1 cellular context compared by ENCODE assay signal in the genomic region with DNA sequence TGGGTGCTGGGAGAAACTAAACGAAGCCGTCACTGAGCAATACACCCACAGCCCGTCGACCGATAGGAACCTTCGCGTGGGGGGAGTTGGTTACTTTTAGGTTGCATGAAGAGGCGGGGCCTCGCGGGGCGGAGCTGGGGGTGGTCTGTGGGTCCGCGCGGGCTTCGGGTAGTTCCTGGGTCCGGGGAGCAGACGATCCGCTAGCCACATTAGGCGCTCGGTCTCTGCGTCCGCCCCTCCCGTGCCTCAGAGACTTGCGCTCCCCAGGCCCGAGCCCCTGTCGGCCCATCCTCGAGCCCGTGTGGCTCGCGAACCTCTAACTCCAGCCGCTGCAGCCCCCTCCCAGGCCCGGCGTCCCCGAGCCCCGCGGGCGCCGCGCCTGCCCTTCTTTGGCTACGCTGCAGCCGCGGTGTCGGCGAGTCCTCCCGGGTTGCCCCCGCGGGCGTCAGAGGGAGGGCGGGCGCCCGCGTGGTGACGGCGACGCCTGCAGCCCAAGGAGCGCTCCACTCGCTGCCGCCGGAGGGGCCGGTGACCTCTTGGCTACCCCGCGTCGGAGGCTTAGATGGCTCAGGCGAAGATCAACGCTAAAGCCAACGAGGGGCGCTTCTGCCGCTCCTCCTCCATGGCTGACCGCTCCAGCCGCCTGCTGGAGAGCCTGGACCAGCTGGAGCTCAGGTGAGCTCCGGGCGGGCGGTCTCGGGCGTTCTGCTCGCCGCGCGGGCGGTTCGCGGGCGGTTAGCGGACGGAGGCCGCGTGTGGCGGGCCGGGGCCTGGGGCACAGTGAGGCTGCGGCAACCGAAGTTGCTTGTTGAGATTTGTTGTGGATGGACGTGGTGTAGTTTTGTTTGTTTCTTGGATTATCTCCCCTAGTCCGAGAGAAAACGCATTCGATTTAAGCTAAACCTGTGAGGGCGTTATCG.
TF ChIP-seq lines count a peak whose summit lies in the region.

Gene BAG2 (plus strand): TSS at position 191 of the 920 bp plus-strand sequence. CDS start 372 bp downstream, at position 563.

TF ChIP-seq in HepG2, 621 proteins besides CTCF, POLR2A, EP300 and RAD21 (continued from another document and continues in another):
- TF ChIP-seq, protein P1, sequence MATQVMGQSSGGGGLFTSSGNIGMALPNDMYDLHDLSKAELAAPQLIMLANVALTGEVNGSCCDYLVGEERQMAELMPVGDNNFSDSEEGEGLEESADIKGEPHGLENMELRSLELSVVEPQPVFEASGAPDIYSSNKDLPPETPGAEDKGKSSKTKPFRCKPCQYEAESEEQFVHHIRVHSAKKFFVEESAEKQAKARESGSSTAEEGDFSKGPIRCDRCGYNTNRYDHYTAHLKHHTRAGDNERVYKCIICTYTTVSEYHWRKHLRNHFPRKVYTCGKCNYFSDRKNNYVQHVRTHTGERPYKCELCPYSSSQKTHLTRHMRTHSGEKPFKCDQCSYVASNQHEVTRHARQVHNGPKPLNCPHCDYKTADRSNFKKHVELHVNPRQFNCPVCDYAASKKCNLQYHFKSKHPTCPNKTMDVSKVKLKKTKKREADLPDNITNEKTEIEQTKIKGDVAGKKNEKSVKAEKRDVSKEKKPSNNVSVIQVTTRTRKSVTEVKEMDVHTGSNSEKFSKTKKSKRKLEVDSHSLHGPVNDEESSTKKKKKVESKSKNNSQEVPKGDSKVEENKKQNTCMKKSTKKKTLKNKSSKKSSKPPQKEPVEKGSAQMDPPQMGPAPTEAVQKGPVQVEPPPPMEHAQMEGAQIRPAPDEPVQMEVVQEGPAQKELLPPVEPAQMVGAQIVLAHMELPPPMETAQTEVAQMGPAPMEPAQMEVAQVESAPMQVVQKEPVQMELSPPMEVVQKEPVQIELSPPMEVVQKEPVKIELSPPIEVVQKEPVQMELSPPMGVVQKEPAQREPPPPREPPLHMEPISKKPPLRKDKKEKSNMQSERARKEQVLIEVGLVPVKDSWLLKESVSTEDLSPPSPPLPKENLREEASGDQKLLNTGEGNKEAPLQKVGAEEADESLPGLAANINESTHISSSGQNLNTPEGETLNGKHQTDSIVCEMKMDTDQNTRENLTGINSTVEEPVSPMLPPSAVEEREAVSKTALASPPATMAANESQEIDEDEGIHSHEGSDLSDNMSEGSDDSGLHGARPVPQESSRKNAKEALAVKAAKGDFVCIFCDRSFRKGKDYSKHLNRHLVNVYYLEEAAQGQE (IDR thresholded peaks at IDR 0.05; ENCODE audit: borderline replicate concordance in 1 of 2, low read depth in 1 of 2, low read length in 2 of 2) = peak in 1 of 2 experiments; percentile 72; a peak in 1 of 4 replicates
- TF ChIP-seq PCBP2 (optimal IDR thresholded peaks at IDR 0.05; ENCODE audit: low read depth, low read length, poor library complexity, severe bottlenecking) = no peak
- peak; percentile 79; the same call in 1 of the 2 replicates for TF ChIP-seq ZNF558 (CRISPR knock-in tag; IDR thresholded peaks at IDR 0.05; ENCODE audit: borderline replicate concordance)
- TF ChIP-seq ZNF713 (CRISPR knock-in tag; IDR thresholded peaks at IDR 0.05) = no peak
- peak; percentile 88 for TF ChIP-seq HDAC1 (CRISPR knock-in tag; IDR thresholded peaks at IDR 0.05)
- TF ChIP-seq ZNF609 (CRISPR knock-in tag; IDR thresholded peaks at IDR 0.05; ENCODE audit: borderline replicate concordance) = peak; percentile 72
- TF ChIP-seq TBP (CRISPR knock-in tag; IDR thresholded peaks at IDR 0.05) = peak; percentile 82; the same call in 1 of the 2 replicates
- peak; percentile 39; the same call in 1 of the 2 replicates for TF ChIP-seq ZNF746 (CRISPR knock-in tag; IDR thresholded peaks at IDR 0.05)
- no peak for TF ChIP-seq SRSF1 (optimal IDR thresholded peaks at IDR 0.05; ENCODE audit: low read depth, low read length)
- TF ChIP-seq ZKSCAN5 (CRISPR knock-in tag; IDR thresholded peaks at IDR 0.05) = no peak
- TF ChIP-seq KDM4B (CRISPR knock-in tag; IDR thresholded peaks at IDR 0.05) = peak; percentile 85; the same call in 1 of the 2 replicates
- peak; percentile 62 for TF ChIP-seq ZFP37 (CRISPR knock-in tag; IDR thresholded peaks at IDR 0.05; ENCODE audit: borderline replicate concordance)
- TF ChIP-seq ZBTB39 (CRISPR knock-in tag; IDR thresholded peaks at IDR 0.05) = 0 out of 2 replicates have a peak, but pooled peaks have one; percentile 76
- TF ChIP-seq MIXL1 (CRISPR knock-in tag; IDR thresholded peaks at IDR 0.05) = no peak
- no peak for TF ChIP-seq HNRNPL (IDR thresholded peaks at IDR 0.05; ENCODE audit: low read depth, low read length)
- TF ChIP-seq YEATS2 (CRISPR knock-in tag; IDR thresholded peaks at IDR 0.05; ENCODE audit: borderline replicate concordance) = peak; percentile 29
- TF ChIP-seq NCOR1 (IDR thresholded peaks at IDR 0.05; ENCODE audit: borderline replicate concordance, low read length) = peak; percentile 52; the same call in 1 of the 2 replicates
- no peak; the same call in 1 of the 2 replicates for TF ChIP-seq HCFC1 (IDR thresholded peaks at IDR 0.05; ENCODE audit: low read depth, low read length)
- no peak for TF ChIP-seq ZNF577 (CRISPR knock-in tag; IDR thresholded peaks at IDR 0.05; ENCODE audit: borderline replicate concordance, low read depth)
- 0 out of 2 replicates have a peak, but pooled peaks have one; percentile 27 for TF ChIP-seq ZNF30 (CRISPR knock-in tag; IDR thresholded peaks at IDR 0.05)
- TF ChIP-seq ZBTB25 (CRISPR knock-in tag; IDR thresholded peaks at IDR 0.05) = no peak; the same call in 1 of the 2 replicates
- no peak; the same call in none of the 2 replicates for TF ChIP-seq PAXIP1 (CRISPR knock-in tag; conservative IDR thresholded peaks at IDR 0.05)
- TF ChIP-seq CHD4 (IDR thresholded peaks at IDR 0.05; ENCODE audit: borderline replicate concordance, low read length) = no peak
- TF ChIP-seq, protein P2, sequence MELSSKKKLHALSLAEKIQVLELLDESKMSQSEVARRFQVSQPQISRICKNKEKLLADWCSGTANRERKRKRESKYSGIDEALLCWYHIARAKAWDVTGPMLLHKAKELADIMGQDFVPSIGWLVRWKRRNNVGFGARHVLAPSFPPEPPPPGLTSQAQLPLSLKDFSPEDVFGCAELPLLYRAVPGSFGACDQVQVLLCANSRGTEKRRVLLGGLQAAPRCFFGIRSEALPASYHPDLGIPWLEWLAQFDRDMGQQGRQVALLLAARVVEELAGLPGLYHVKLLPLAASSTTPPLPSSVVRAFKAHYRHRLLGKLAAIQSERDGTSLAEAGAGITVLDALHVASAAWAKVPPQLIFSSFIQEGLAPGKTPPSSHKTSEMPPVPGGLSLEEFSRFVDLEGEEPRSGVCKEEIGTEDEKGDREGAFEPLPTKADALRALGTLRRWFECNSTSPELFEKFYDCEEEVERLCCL (CRISPR knock-in tag; IDR thresholded peaks at IDR 0.05; ENCODE audit: borderline replicate concordance) = 0 out of 2 replicates have a peak, but pooled peaks have one; percentile 71
- TF ChIP-seq, protein P3, sequence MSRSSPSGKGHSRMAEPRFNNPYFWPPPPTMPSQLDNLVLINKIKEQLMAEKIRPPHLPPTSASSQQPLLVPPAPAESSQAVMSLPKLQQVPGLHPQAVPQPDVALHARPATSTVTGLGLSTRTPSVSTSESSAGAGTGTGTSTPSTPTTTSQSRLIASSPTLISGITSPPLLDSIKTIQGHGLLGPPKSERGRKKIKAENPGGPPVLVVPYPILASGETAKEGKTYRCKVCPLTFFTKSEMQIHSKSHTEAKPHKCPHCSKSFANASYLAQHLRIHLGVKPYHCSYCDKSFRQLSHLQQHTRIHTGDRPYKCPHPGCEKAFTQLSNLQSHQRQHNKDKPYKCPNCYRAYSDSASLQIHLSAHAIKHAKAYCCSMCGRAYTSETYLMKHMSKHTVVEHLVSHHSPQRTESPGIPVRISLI (CRISPR knock-in tag; IDR thresholded peaks at IDR 0.05; ENCODE audit: borderline replicate concordance) = peak; percentile 40; the same call in 1 of the 2 replicates
- TF ChIP-seq DMTF1 (CRISPR knock-in tag; IDR thresholded peaks at IDR 0.05) = no peak
- peak; percentile 89 for TF ChIP-seq HES4 (CRISPR knock-in tag; IDR thresholded peaks at IDR 0.05; ENCODE audit: borderline replicate concordance)
- peak; percentile 76 for TF ChIP-seq GFI1 (CRISPR knock-in tag; IDR thresholded peaks at IDR 0.05; ENCODE audit: borderline replicate concordance)
- TF ChIP-seq IKZF1 (IDR thresholded peaks at IDR 0.05) = no peak
